In the genomic region with DNA sequence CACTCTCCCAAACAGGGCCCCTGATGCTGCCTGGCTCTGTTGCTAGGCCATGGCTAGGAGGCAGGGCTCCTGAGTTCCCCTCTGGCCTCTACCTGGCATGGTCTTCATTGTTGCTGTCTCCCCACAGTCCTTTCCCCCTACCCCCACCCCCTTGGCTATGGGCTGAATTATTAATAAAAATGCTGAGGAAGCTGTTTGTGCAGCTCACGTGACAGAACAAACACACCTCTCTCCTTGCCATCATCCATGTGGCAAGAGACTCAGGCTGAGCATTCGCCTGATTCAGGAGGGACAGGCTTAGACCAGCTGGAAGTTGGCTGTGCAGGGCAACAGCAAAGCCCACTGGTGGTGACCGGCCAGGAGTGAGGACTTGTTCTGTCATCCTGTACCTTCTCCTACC, we compare ENCODE assay signal across 1 cellular context.
A peak's percentile ranks its signal among the peaks of the same experiment; 100 is the strongest.
TF ChIP-seq lines count a peak whose summit lies in the region.

No MANE protein-coding gene starts in this region.

TF ChIP-seq in HepG2, 621 proteins besides CTCF, POLR2A, EP300 and RAD21:
- TF ChIP-seq, protein P1, sequence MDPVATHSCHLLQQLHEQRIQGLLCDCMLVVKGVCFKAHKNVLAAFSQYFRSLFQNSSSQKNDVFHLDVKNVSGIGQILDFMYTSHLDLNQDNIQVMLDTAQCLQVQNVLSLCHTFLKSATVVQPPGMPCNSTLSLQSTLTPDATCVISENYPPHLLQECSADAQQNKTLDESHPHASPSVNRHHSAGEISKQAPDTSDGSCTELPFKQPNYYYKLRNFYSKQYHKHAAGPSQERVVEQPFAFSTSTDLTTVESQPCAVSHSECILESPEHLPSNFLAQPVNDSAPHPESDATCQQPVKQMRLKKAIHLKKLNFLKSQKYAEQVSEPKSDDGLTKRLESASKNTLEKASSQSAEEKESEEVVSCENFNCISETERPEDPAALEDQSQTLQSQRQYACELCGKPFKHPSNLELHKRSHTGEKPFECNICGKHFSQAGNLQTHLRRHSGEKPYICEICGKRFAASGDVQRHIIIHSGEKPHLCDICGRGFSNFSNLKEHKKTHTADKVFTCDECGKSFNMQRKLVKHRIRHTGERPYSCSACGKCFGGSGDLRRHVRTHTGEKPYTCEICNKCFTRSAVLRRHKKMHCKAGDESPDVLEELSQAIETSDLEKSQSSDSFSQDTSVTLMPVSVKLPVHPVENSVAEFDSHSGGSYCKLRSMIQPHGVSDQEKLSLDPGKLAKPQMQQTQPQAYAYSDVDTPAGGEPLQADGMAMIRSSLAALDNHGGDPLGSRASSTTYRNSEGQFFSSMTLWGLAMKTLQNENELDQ (CRISPR knock-in tag; IDR thresholded peaks at IDR 0.05; ENCODE audit: borderline replicate concordance) = no peak
- TF ChIP-seq ESRRA (CRISPR knock-in tag; IDR thresholded peaks at IDR 0.05; ENCODE audit: low read depth) (no peak), MAFF (IDR thresholded peaks at IDR 0.05; ENCODE audit: low read depth, low read length) (peak; percentile 77), ZNF234 (CRISPR knock-in tag; conservative IDR thresholded peaks at IDR 0.05) (no peak), MAFK (conservative IDR thresholded peaks at IDR 0.05 in 1 of 2, IDR thresholded peaks at IDR 0.05 in 1 of 2; ENCODE audit: low read length in 2 of 2) (peak; percentile 78 to 84)
TF ChIP-seq in HepG2: peak in this region for 2.
